ENCODE assay signal across 16 cellular contexts in the genomic region with DNA sequence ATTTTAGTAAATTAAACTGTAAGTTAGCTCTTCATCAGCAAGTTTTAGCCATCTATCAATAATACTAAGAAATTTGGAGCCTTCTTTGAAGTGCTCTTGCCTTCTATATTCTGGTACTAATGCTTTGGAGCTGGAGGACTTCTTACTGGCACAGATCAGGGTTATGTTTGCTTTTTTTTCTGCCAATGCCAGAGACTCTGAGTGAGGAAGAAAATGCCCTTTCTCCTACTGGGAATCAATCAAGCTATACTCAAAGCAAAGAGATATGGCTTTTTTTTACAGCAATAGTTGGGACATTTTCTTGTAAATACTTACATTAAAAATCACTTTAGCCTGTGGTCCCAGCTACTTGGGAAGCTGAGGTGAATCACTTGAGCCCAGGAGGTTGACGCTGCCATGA. TPM values are rescaled to one million over a fixed set of nuclear protein-coding genes. Genes with fewer than 3 reads are reported as not detected.
DNase-seq lines count a peak whose midpoint lies in the region; ATAC-seq, FAIRE-seq and TF ChIP-seq lines count a peak whose summit lies in the region.
"Had no signal": no experiment of that assay in that cellular context is flagged by ENCODE, and none has a peak within 500 bp of the region (broad histone marks: within the 10 kb centered on the region; RNA-seq: fewer than 3 reads in every experiment).

No MANE protein-coding gene starts in this region.

- no peak for TF ChIP-seq POLR2A in testis (IDR thresholded peaks at IDR 0.05)

- H3K4me1 ChIP-seq in BLaER1 = peaks cover 47% of the 10 kb centered on the region
- H3K4me1 ChIP-seq in MM.1S (ENCODE audit: low read length) = peaks cover 15% of the 10 kb centered on the region
- H3K4me1 ChIP-seq in psoas muscle = peaks cover 18% of the 10 kb centered on the region
- peaks cover 7% of the 10 kb centered on the region for H3K4me1 ChIP-seq in testis

- H3K9ac ChIP-seq in BLaER1 (no peak overlapping the region; the same call in 1 of the 2 replicates), MM.1S (ENCODE audit: low read length) (peak overlapping the region; percentile 15; the same call in 1 of the 2 replicates)

- intact Hi-C loops in psoas muscle (cut with DNase I) = loop anchor here (5.0 kb wide), 2 partner anchors 38 to 368 kb away; a partner anchor contains a TSS
- intact Hi-C loops in testis (cut with DNase I; ENCODE audit: low total_unique reads) = no loop called here

- no peak for DNase-seq in MM.1S
- DNase-seq in fibroblast of peridontal ligament (ENCODE audit: extremely low read depth) = peak; percentile 15
- no peak for DNase-seq in psoas muscle
- DNase-seq in D721Med (ENCODE audit: insufficient read length, low spot score) = no peak
- no peak for DNase-seq in testis
- no peak for DNase-seq in SW480 (ENCODE audit: low spot score)
- DNase-seq: activated CD4-positive, alpha-beta T cell treated with anti-CD3 and anti-CD28 coated beads, Interleukin-2, amount 50 U/mL, for 1 hour; C1 segment of cervical spinal cord; dermis blood vessel endothelial cell; GDM1; naive thymus-derived CD4-positive, alpha-beta T cell; NCI-H187; PC-9; stimulated activated naive CD4-positive, alpha-beta T cell treated with Interleukin-2 at 50 U/mL for 16 hours had no signal

- H4K20me1 ChIP-seq in BLaER1 (no peaks in the 10 kb centered on the region), MM.1S (ENCODE audit: insufficient read depth, low read length) (no peaks in the 10 kb centered on the region)

- H3K27ac ChIP-seq in BLaER1 (no peak overlapping the region), MM.1S (ENCODE audit: low read length) (peak overlapping the region; percentile 69; the same call in 1 of the 2 replicates), psoas muscle (peak overlapping the region; percentile 2), testis (no peak overlapping the region)
- H3K27ac ChIP-seq: PC-9 had no signal

- H3K79me2 ChIP-seq in MM.1S (ENCODE audit: low read length) = peaks cover 53% of the 10 kb centered on the region

- H3K9me3 ChIP-seq in BLaER1 (no peaks in the 10 kb centered on the region), MM.1S (replicated peaks; ENCODE audit: insufficient read depth, low read length) (no peaks in the 10 kb centered on the region), psoas muscle (no peaks in the 10 kb centered on the region), testis (no peaks in the 10 kb centered on the region)

- TF ChIP-seq CTCF in MM.1S (IDR thresholded peaks at IDR 0.05; ENCODE audit: low read length) (no peak), psoas muscle (IDR thresholded peaks at IDR 0.05) (no peak), D721Med (IDR thresholded peaks at IDR 0.05; ENCODE audit: insufficient read depth, missing control alignments) (no peak), testis (IDR thresholded peaks at IDR 0.05) (no peak)

- H3K4me3 ChIP-seq in BLaER1 = no peak overlapping the region
- peak overlapping the region; percentile 3; the same call in 1 of the 2 replicates for H3K4me3 ChIP-seq in MM.1S (ENCODE audit: low read length)
- no peak overlapping the region for H3K4me3 ChIP-seq in psoas muscle
- H3K4me3 ChIP-seq in testis = no peak overlapping the region
- H3K4me3 ChIP-seq: PC-9 had no signal

- 0 out of 2 replicates have a peak overlapping the region, but pooled peaks have one; percentile 2 for H2AFZ ChIP-seq in MM.1S (ENCODE audit: low read length)
- H2AFZ ChIP-seq: PC-9 had no signal

- ATAC-seq in psoas muscle (no peak), GM21381 (IDR thresholded peaks at IDR 0.05; ENCODE audit: unreplicated experiment) (no peak)
- ATAC-seq: naive thymus-derived CD4-positive, alpha-beta T cell had no signal

- 81 to 88% (median 88%) methylated on average over 1 of the region's 1 CpG for WGBS in psoas muscle, 3 donors
- 100% methylated on average over 1 of the region's 1 CpG for WGBS in testis, 2 donors

- H3K4me2 ChIP-seq in BLaER1 (peak overlapping the region; percentile 74), MM.1S (ENCODE audit: low read depth, low read length) (peak overlapping the region; percentile 39; the same call in 1 of the 2 replicates)
- H3K4me2 ChIP-seq: PC-9 had no signal

- H3K27me3 ChIP-seq in BLaER1 (no peaks in the 10 kb centered on the region), MM.1S (replicated peaks; ENCODE audit: insufficient read depth, low read length) (no peaks in the 10 kb centered on the region), psoas muscle (ENCODE audit: insufficient read depth in 3 of 3, low read length in 2 of 3) (no peaks in the 10 kb centered on the region), testis (no peaks in the 10 kb centered on the region)

- peaks cover 13% of the 10 kb centered on the region for H3F3A ChIP-seq in MM.1S (ENCODE audit: insufficient read depth, low read length)

- H3K36me3 ChIP-seq in BLaER1 = peaks cover 9% of the 10 kb centered on the region; the same call in 1 of the 2 replicates
- no peaks in the 10 kb centered on the region for H3K36me3 ChIP-seq in MM.1S (replicated peaks; ENCODE audit: insufficient read depth, low read length)
- H3K36me3 ChIP-seq in psoas muscle (ENCODE audit: insufficient read depth in 1 of 2, low read depth in 1 of 2) = peaks cover 0 to 6% of the 10 kb centered on the region in 2 donors
- no peaks in the 10 kb centered on the region for H3K36me3 ChIP-seq in testis (ENCODE audit: low read depth, missing control alignments)

- no peak for FAIRE-seq in D721Med (lab: Jason Lieb, UNC)

- no peaks in the 10 kb centered on the region for H3K9me2 ChIP-seq in MM.1S (replicated peaks; ENCODE audit: insufficient read depth, low read length)

RNA-seq across cellular contexts. Expression of a gene that starts 4.3 kb away (rescaled TPM):
- 100 to 1,000 TPM in 1 of 4 donors, 10 to 100 TPM in 3; 86.8 to 119 (median 95.3) TPM for total RNA-seq in psoas muscle
- 10 to 100 TPM; 62.1 to 66.2 (median 64.9) TPM for polyA plus RNA-seq in psoas muscle
- total RNA-seq in testis = 10 to 100 TPM; 23.0 to 24.0 TPM
- polyA plus RNA-seq in testis (ENCODE audit: insufficient read depth, low read depth, low replicate concordance) = 36.0 TPM

RNA-seq across cellular contexts. Expression of a gene that starts 50.8 kb away (rescaled TPM):
- total RNA-seq in psoas muscle (10 to 100 TPM in 2 of 4 donors, 1 to 10 TPM in 2; 8.9 to 26.9 (median 11.7) TPM), testis (100 to 1,000 TPM; 172 to 199 TPM)
- polyA plus RNA-seq in psoas muscle (1 to 10 TPM; 2.8 to 9.1 (median 3.9) TPM), testis (ENCODE audit: insufficient read depth, low read depth, low replicate concordance) (44.1 TPM)

Comparison
In these comparisons a context has a peak if more than half of its experiments do, and no peak if none do; other contexts are left out.
1. H3K27ac ChIP-seq: peak in MM.1S (single experiment) and psoas muscle (single experiment); none in BLaER1 (single experiment) and testis (0 of 2).
2. RNA of a gene that starts 50.8 kb away (total RNA-seq): 172 to 199 TPM in testis; 8.9 to 26.9 TPM in psoas muscle; every median in the first group is over 4 times any median in the second.